ENCODE assay signal across 1 cellular context in genomic region chr6:98845201-98846020, GRCh38.
TF ChIP-seq lines count a peak whose summit lies in the region.

No MANE protein-coding gene starts in this region.

TF ChIP-seq in HepG2, 621 proteins besides CTCF, POLR2A, EP300 and RAD21 (continued from another document):
- TF ChIP-seq KLF16 (CRISPR knock-in tag; IDR thresholded peaks at IDR 0.05) (0 out of 4 replicates have a peak, but pooled peaks of 1 of the 2 experiments have one; percentile 37), SMC3 (IDR thresholded peaks at IDR 0.05; ENCODE audit: low read length) (peak; percentile 76), HMGXB4 (CRISPR knock-in tag; IDR thresholded peaks at IDR 0.05; ENCODE audit: borderline replicate concordance in 1 of 2, low read depth in 1 of 2) (0 out of 4 replicates have a peak, but pooled peaks of 1 of the 2 experiments have one; percentile 21), ZNF180 (CRISPR knock-in tag; IDR thresholded peaks at IDR 0.05; ENCODE audit: borderline replicate concordance, low read depth) (no peak), IRF2 (CRISPR knock-in tag; IDR thresholded peaks at IDR 0.05) (0 out of 2 replicates have a peak, but pooled peaks have one; percentile 39), SAFB2 (CRISPR knock-in tag; IDR thresholded peaks at IDR 0.05; ENCODE audit: borderline replicate concordance, low read depth) (no peak), ZBTB25 (CRISPR knock-in tag; IDR thresholded peaks at IDR 0.05) (no peak), STAG1 (CRISPR knock-in tag; IDR thresholded peaks at IDR 0.05) (peak; percentile 94), KDM2A (CRISPR knock-in tag; IDR thresholded peaks at IDR 0.05; ENCODE audit: borderline replicate concordance, low read depth) (peak; percentile 27; the same call in 1 of the 2 replicates), ZFAT (CRISPR knock-in tag; conservative IDR thresholded peaks at IDR 0.05) (no peak), ZBED4 (CRISPR knock-in tag; IDR thresholded peaks at IDR 0.05; ENCODE audit: borderline replicate concordance) (no peak), PHF21A (CRISPR knock-in tag; IDR thresholded peaks at IDR 0.05) (no peak)
